ENCODE assay signal across 8 cellular contexts in genomic region chr18:48922801-48923730, GRCh38. TPM values are rescaled to one million over a fixed set of nuclear protein-coding genes. Genes with fewer than 3 reads are reported as not detected.
A peak's percentile ranks its signal among the peaks of the same experiment; 100 is the strongest.
DNase-seq lines count a peak whose midpoint lies in the region; FAIRE-seq and TF ChIP-seq lines count a peak whose summit lies in the region.

No MANE protein-coding gene starts in this region.

- DNase-seq in Daoy (ENCODE audit: low read depth) (peak; percentile 88), NCI-H2227 treated with DMSO at 0.1 percent for 48 hours (lab: John Stamatoyannopoulos, UW) (peak; percentile 79), kidney tubule cell (ENCODE audit: low spot score) (peak; percentile 70), globus pallidus (ENCODE audit: low spot score) (no peak), DMS 273 (lab: John Stamatoyannopoulos, UW; ENCODE audit: unreplicated experiment) (no peak), D721Med (ENCODE audit: insufficient read length, low spot score) (no peak)

- H3K4me3 ChIP-seq in subcutaneous abdominal adipose tissue (ENCODE audit: low read depth in 1 of 5, low read length in 5 of 5): peak overlapping the region; percentile 31 to 55 (median 45)

- peak overlapping the region; percentile 58 for H3K27ac ChIP-seq in subcutaneous abdominal adipose tissue (ENCODE audit: low read depth, low read length)

- peaks cover 0 to 29% (median 25%) of the 10 kb centered on the region in 5 donors for H3K36me3 ChIP-seq in subcutaneous abdominal adipose tissue (ENCODE audit: control insufficient read depth in 5 of 5, insufficient read depth in 5 of 5, low read length in 5 of 5)

- H3K27me3 Mint-ChIP-seq in brain: no peaks in the 10 kb centered on the region

- H3K4me1 ChIP-seq in subcutaneous abdominal adipose tissue (ENCODE audit: control insufficient read depth in 5 of 5, insufficient read depth in 5 of 5, low read length in 5 of 5): peaks cover 3 to 60% (median 57%) of the 10 kb centered on the region in 5 donors

- FAIRE-seq in D721Med (lab: Jason Lieb, UNC): no peak

- H3K36me3 Mint-ChIP-seq in brain: peaks cover 16% of the 10 kb centered on the region

- peak overlapping the region; percentile 62 to 92 (median 83) for H3K27ac Mint-ChIP-seq in brain

- H3K9ac ChIP-seq in subcutaneous abdominal adipose tissue (ENCODE audit: low read length in 5 of 5): peak overlapping the region in 3 of 5 donors; percentile 47 to 60 (median 54)

- peak overlapping the region in 4 of 5 experiments; percentile 13 to 74 (median 63) for H3K4me3 Mint-ChIP-seq in brain

- H3K9me3 Mint-ChIP-seq in brain: peaks cover 0 to 3% (median 0%) of the 10 kb centered on the region in 5 experiments

- TF ChIP-seq CTCF in brain (conservative IDR thresholded peaks at IDR 0.05) (no peak), D721Med (IDR thresholded peaks at IDR 0.05; ENCODE audit: insufficient read depth, missing control alignments) (no peak)

- no peaks in the 10 kb centered on the region for H3K9me3 ChIP-seq in subcutaneous abdominal adipose tissue (ENCODE audit: control insufficient read depth in 5 of 5, low read length in 5 of 5)

- no peaks in the 10 kb centered on the region for H3K27me3 ChIP-seq in subcutaneous abdominal adipose tissue (ENCODE audit: control insufficient read depth in 5 of 5, insufficient read depth in 4 of 5, low read length in 5 of 5)

- H3K4me1 Mint-ChIP-seq in brain: peaks cover 81% of the 10 kb centered on the region

RNA-seq across cellular contexts. Expression of gene SMAD7, which starts 27.7 kb away (rescaled TPM):
- 27.6 and 39.4 TPM in 2 replicates for total RNA-seq in Daoy (2014; rRNA removed; shearing (Covaris generic))
- polyA plus RNA-seq in brain (ENCODE audit: insufficient read depth, low read depth, low replicate concordance): 8.0 TPM

Comparison
In these comparisons a context has a peak if more than half of its experiments do, and no peak if none do; other contexts are left out.
1. DNase-seq: peak in Daoy (single experiment), NCI-H2227 treated with DMSO at 0.1 percent for 48 hours (single experiment) and kidney tubule cell (single experiment); none in globus pallidus (single experiment), DMS 273 (single experiment) and D721Med (single experiment).